Comparison of ENCODE assay signal across 8 cellular contexts in genomic region chr19:57191141-57192063, GRCh38. TPM values are rescaled to one million over a fixed set of nuclear protein-coding genes. Genes with fewer than 3 reads are reported as not detected.
DNase-seq lines count a peak whose midpoint lies in the region; ATAC-seq, FAIRE-seq and TF ChIP-seq lines count a peak whose summit lies in the region.

ZNF264 (plus strand) TSS chr19:57191500; CDS start chr19:57191914, 414 bp downstream.

- POLR2A ChIA-PET in A549 (lab: Yijun Ruan, JAX), result interaction anchor here (0.8 to 1.7 kb wide), 2 partner anchors 15 to 49 kb away, joined by 3 to 7 read pairs; partner anchors contain the start of gene ZNF805

- CTCF ChIA-PET in A549 (lab: Yijun Ruan, JAX), result interaction anchor here (0.6 to 1.6 kb wide), 4 partner anchors 11 to 780 kb away, joined by 3 to 4 read pairs (median 4); no protein-coding TSS in a partner anchor

- peaks cover 14% of the 10 kb centered on the region for H3K9me3 Mint-ChIP-seq in central memory CD8-positive, alpha-beta T cell

- H3K27ac ChIP-seq in A549, result peak within 1 kb of the TSS; percentile 77 to 90

- peak within 1 kb of the TSS; percentile 74 for H3K4me2 ChIP-seq in A549

- no peak for TF ChIP-seq CTCF in A549 (IDR thresholded peaks at IDR 0.05)

- no peak; the same call in 1 of the 2 replicates for TF ChIP-seq POLR2A in A549 (IDR thresholded peaks at IDR 0.05; ENCODE audit: low read length)

- DNase-seq in A549 (ENCODE audit: low read depth in 1 of 2, low spot score in 1 of 2) (peak; percentile 77 to 91), NCI-H2196 (lab: John Stamatoyannopoulos, UW; ENCODE audit: unreplicated experiment) (peak; percentile 88)
- DNase-seq in central memory CD8-positive, alpha-beta T cell (ENCODE audit: low spot score in 2 of 2), result peak; percentile 79 to 82
- DNase-seq in stimulated activated CD4-positive, alpha-beta T cell treated with anti-CD3 and anti-CD28 coated beads, Interleukin-12 subunit alpha, Interleukin-12 subunit beta, amount 100 ng/mL, for 24 hours (ENCODE audit: low read depth in 2 of 2), result peak; percentile 79 to 87

- no peak for TF ChIP-seq EP300 in A549 (IDR thresholded peaks at IDR 0.05)

- peaks cover 70% of the 10 kb centered on the region for H3K9me3 ChIP-seq in A549

- no peak for TF ChIP-seq RAD21 in A549 (conservative IDR thresholded peaks at IDR 0.05 in 1 of 2, IDR thresholded peaks at IDR 0.05 in 1 of 2)

- peaks cover 31% of the 10 kb centered on the region for H3K36me3 Mint-ChIP-seq in central memory CD8-positive, alpha-beta T cell (ENCODE audit: insufficient read depth)

- H3K27me3 Mint-ChIP-seq in central memory CD8-positive, alpha-beta T cell, result peaks cover 11% of the 10 kb centered on the region

- H3K27ac Mint-ChIP-seq in central memory CD8-positive, alpha-beta T cell (ENCODE audit: low read depth), result peak within 1 kb of the TSS; percentile 95

- ATAC-seq in A549 (peak; percentile 99), GM18520 (IDR thresholded peaks at IDR 0.05; ENCODE audit: unreplicated experiment) (peak; percentile 84), HG03064 (IDR thresholded peaks at IDR 0.05; ENCODE audit: low read depth, unreplicated experiment) (peak; percentile 95)
- peak; percentile 98 for ATAC-seq in activated CD4-positive, CD25-positive, alpha-beta regulatory T cell treated with anti-CD3 and anti-CD28 coated beads, Interleukin-2, amount 50 U/mL, for 24 hours
- peak; percentile 94 for ATAC-seq in central memory CD8-positive, alpha-beta T cell (replicated peaks; ENCODE audit: extremely low read depth, poor library complexity, severe bottlenecking)

- peak within 1 kb of the TSS; percentile 89 for H3K4me3 Mint-ChIP-seq in central memory CD8-positive, alpha-beta T cell

- H3K4me3 ChIP-seq in A549, result peak within 1 kb of the TSS; percentile 83

- 6% methylated on average over 50 of the region's 81 CpGs for WGBS in A549 (ENCODE audit: missing lambda C conversion rate)

- peaks cover 34% of the 10 kb centered on the region for H3K4me1 Mint-ChIP-seq in central memory CD8-positive, alpha-beta T cell

- FAIRE-seq in A549 (lab: Jason Lieb, UNC) (no peak), islet of Langerhans (lab: Jason Lieb, UNC) (peak; percentile 49)

- no peaks in the 10 kb centered on the region for H3K4me1 ChIP-seq in A549

TF ChIP-seq in A549, 52 proteins besides CTCF, POLR2A, EP300 and RAD21 (continues in another document):
- no peak for TF ChIP-seq BHLHE40 (IDR thresholded peaks at IDR 0.05; ENCODE audit: low read depth, low read length)
- TF ChIP-seq ELK1 (IDR thresholded peaks at IDR 0.05; ENCODE audit: low read depth, low read length), result no peak
- peak; percentile 70; the same call in 1 of the 2 replicates for TF ChIP-seq E2F6 (IDR thresholded peaks at IDR 0.05; ENCODE audit: borderline replicate concordance, low read depth)
- no peak for TF ChIP-seq SREBF2 (IDR thresholded peaks at IDR 0.05)
- TF ChIP-seq NPAS2 (CRISPR knock-in tag; IDR thresholded peaks at IDR 0.05; ENCODE audit: borderline replicate concordance), result no peak
- no peak for TF ChIP-seq HOXA7 (CRISPR knock-in tag; IDR thresholded peaks at IDR 0.05)
- TF ChIP-seq ZNF302 (CRISPR knock-in tag; IDR thresholded peaks at IDR 0.05), result no peak
- TF ChIP-seq USF2 (IDR thresholded peaks at IDR 0.05), result no peak
- no peak for TF ChIP-seq HES2 (IDR thresholded peaks at IDR 0.05)
- TF ChIP-seq HOXB5 (CRISPR knock-in tag; IDR thresholded peaks at IDR 0.05), result no peak
- TF ChIP-seq BCL3 (IDR thresholded peaks at IDR 0.05), result 0 out of 3 replicates have a peak, but pooled peaks have one; percentile 49
- no peak for TF ChIP-seq CEBPB (IDR thresholded peaks at IDR 0.05)
- peak; percentile 74; the same call in 1 of the 2 replicates for TF ChIP-seq HMGXB4 (CRISPR knock-in tag; IDR thresholded peaks at IDR 0.05; ENCODE audit: borderline replicate concordance)
- TF ChIP-seq CBX8 (IDR thresholded peaks at IDR 0.05), result no peak
- no peak for TF ChIP-seq ESRRA (IDR thresholded peaks at IDR 0.05; ENCODE audit: borderline replicate concordance, low read length)
- no peak for TF ChIP-seq MYC (IDR thresholded peaks at IDR 0.05; ENCODE audit: borderline replicate concordance, low read length)
- no peak; the same call in 1 of the 2 replicates for TF ChIP-seq PHF8 (IDR thresholded peaks at IDR 0.05; ENCODE audit: borderline replicate concordance, low read depth)
- no peak for TF ChIP-seq CHD2 (IDR thresholded peaks at IDR 0.05; ENCODE audit: low read length, partially characterized antibody)
- TF ChIP-seq GATA3 (IDR thresholded peaks at IDR 0.05; ENCODE audit: borderline replicate concordance), result peak; percentile 38; the same call in 1 of the 2 replicates
- TF ChIP-seq KDM1A (IDR thresholded peaks at IDR 0.05; ENCODE audit: low read depth), result no peak
- TF ChIP-seq EHF (CRISPR knock-in tag; IDR thresholded peaks at IDR 0.05), result peak; percentile 25; the same call in 1 of the 2 replicates
- no peak for TF ChIP-seq RNF2 (IDR thresholded peaks at IDR 0.05; ENCODE audit: borderline replicate concordance, low read depth)
- no peak for TF ChIP-seq CBX2 (IDR thresholded peaks at IDR 0.05; ENCODE audit: borderline replicate concordance, low read depth)
- peak; percentile 49 to 63; a peak in 2 of 5 replicates for TF ChIP-seq JUN (IDR thresholded peaks at IDR 0.05)
- no peak for TF ChIP-seq MAFK (IDR thresholded peaks at IDR 0.05; ENCODE audit: partially characterized antibody)
- TF ChIP-seq TFCP2L1 (CRISPR knock-in tag; IDR thresholded peaks at IDR 0.05), result 0 out of 2 replicates have a peak, but pooled peaks have one; percentile 22
- no peak for TF ChIP-seq JUNB (IDR thresholded peaks at IDR 0.05)
- no peak for TF ChIP-seq FOSL2 (IDR thresholded peaks at IDR 0.05)
- TF ChIP-seq FOSL2 (CRISPR knock-in tag; IDR thresholded peaks at IDR 0.05), result no peak
- TF ChIP-seq SMC3 (IDR thresholded peaks at IDR 0.05), result no peak
- TF ChIP-seq HOXB13 (CRISPR knock-in tag; IDR thresholded peaks at IDR 0.05; ENCODE audit: low read depth), result no peak

RNA-seq across cellular contexts. Expression of gene ZNF264, which starts in this region (rescaled TPM):
- polyA plus RNA-seq in A549 (2011; rRNA removed) (9.1 and 10.0 TPM in 2 replicates), A549 (2017; fragmentation: RNase III; extraction: RNeasy Plus Mini Kit Qiagen cat#74134 plus additional on column Dnase treatment) (3.4 to 3.9 TPM (median 3.6 TPM) in 3 replicates)
- polyA plus RNA-seq in A549 (2012; cell fraction: cytosol; rRNA removed), result 7.8 and 8.1 TPM in 2 replicates
- 9.8 and 9.9 TPM in 2 replicates for polyA plus RNA-seq in A549 (2012; cell fraction: nucleus; rRNA removed)
- polyA minus RNA-seq in A549 (2011; rRNA and poly(A)+ RNA removed), result 49.4 and 49.8 TPM in 2 replicates

Comparison
In these comparisons a context has a peak if more than half of its experiments do, and no peak if none do; other contexts are left out.
1. Peak in every context shown above with its lines: DNase-seq, ATAC-seq, H3K4me3 ChIP-seq and H3K27ac ChIP-seq.